In the genomic region with DNA sequence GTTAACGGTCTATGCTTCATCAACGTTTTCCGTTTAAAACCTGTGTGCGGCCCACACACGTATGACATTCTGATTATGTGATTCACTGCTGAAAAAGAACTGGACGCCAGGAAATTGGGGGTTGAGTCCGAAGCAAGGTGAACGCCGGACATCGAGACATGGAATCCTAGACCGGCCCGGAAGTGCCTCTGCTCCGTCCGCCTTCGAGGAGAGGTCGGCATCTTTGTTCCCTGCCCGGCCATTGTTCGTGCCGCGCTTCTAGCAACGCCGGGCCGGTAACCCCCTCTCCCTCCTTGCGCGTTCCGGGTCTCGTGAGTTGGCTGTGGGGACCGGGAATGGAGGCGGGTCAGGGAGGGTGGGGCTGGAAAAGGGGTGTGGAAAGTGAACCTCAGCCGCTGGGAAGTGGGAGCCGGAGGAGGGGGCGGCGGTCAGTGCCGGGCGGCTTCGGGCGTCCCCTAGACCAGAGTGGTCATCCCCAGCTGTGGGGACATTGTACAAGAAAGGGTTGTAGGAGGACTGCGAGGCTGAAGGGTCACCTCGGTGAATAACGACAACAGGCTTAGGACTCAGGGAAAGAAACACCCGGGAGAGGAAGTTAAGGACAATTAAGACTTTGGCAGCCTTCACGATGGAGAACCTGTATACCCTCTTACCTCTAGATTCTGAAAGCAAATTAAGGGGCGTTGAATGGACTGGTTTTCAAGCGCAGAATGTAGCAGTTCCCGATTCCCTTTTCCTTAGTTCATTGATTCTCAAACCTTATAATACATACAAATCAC, we compare ENCODE assay signal across 8 cellular contexts. TPM values are rescaled to one million over a fixed set of nuclear protein-coding genes. Genes with fewer than 3 reads are reported as not detected.
A peak's percentile ranks its signal among the peaks of the same experiment; 100 is the strongest.
DNase-seq lines count a peak whose midpoint lies in the region; ATAC-seq and TF ChIP-seq lines count a peak whose summit lies in the region.

A gene (plus strand): TSS at position 220 of the 779 bp plus-strand sequence. CDS start 1,810 bp downstream, outside the sequence.

- no peaks in the 10 kb centered on the region for H3K36me3 Mint-ChIP-seq in activated CD8-positive, alpha-beta T cell treated with anti-CD3 and anti-CD28 coated beads for 36 hours (ENCODE audit: low read depth)
- H3K36me3 Mint-ChIP-seq in mesothelial cell of epicardium = peaks cover 23% of the 10 kb centered on the region
- H3K36me3 Mint-ChIP-seq in stimulated activated naive CD8-positive, alpha-beta T cell treated with anti-CD3 and anti-CD28 coated beads, Interleukin-15, Interleukin-2, amounts not matched to agents 100 ng/mL and 50 ng/mL, for 24 hours (ENCODE audit: low read depth) = peaks cover 14% of the 10 kb centered on the region

- H3K4me3 ChIP-seq in epithelial cell of proximal tubule (ENCODE audit: low read depth, low read length) = peak within 1 kb of the TSS; percentile 70

- intact Hi-C loops in activated CD8-positive, alpha-beta T cell treated with anti-CD3 and anti-CD28 coated beads for 36 hours (cut with micrococcal nuclease) = no loop called here

- no peak for TF ChIP-seq CTCF in activated CD8-positive, alpha-beta T cell treated with anti-CD3 and anti-CD28 coated beads for 36 hours (IDR thresholded peaks at IDR 0.05)
- TF ChIP-seq CTCF in epithelial cell of proximal tubule (conservative IDR thresholded peaks at IDR 0.05; ENCODE audit: low read depth, low read length) (no peak), mesothelial cell of epicardium (IDR thresholded peaks at IDR 0.05; ENCODE audit: unreplicated experiment) (no peak)

- POLR2A ChIA-PET in activated CD8-positive, alpha-beta T cell treated with anti-CD3 and anti-CD28 coated beads for 36 hours (lab: Charles Lee) = no interaction called here

- H3K9me3 Mint-ChIP-seq in activated CD8-positive, alpha-beta T cell treated with anti-CD3 and anti-CD28 coated beads for 36 hours = peaks cover 2% of the 10 kb centered on the region
- H3K9me3 Mint-ChIP-seq in mesothelial cell of epicardium = no peaks in the 10 kb centered on the region
- H3K9me3 Mint-ChIP-seq in stimulated activated naive CD8-positive, alpha-beta T cell treated with anti-CD3 and anti-CD28 coated beads, Interleukin-15, Interleukin-2, amounts not matched to agents 100 ng/mL and 50 ng/mL, for 24 hours = peaks cover 3% of the 10 kb centered on the region

- H3K27me3 Mint-ChIP-seq in activated CD8-positive, alpha-beta T cell treated with anti-CD3 and anti-CD28 coated beads for 36 hours = peaks cover 37% of the 10 kb centered on the region
- peaks cover 28% of the 10 kb centered on the region for H3K27me3 Mint-ChIP-seq in mesothelial cell of epicardium (ENCODE audit: low read depth)
- H3K27me3 Mint-ChIP-seq in stimulated activated naive CD8-positive, alpha-beta T cell treated with anti-CD3 and anti-CD28 coated beads, Interleukin-15, Interleukin-2, amounts not matched to agents 100 ng/mL and 50 ng/mL, for 24 hours = peaks cover 51% of the 10 kb centered on the region

- ATAC-seq in GM19043 (IDR thresholded peaks at IDR 0.05; ENCODE audit: low read depth, unreplicated experiment) = peak; percentile 92
- peak; percentile 75 for ATAC-seq in HG03196 (IDR thresholded peaks at IDR 0.05; ENCODE audit: unreplicated experiment)
- peak; percentile 83 for ATAC-seq in activated CD8-positive, alpha-beta T cell treated with anti-CD3 and anti-CD28 coated beads for 36 hours

- peak; percentile 85 for DNase-seq in CD1c-positive myeloid dendritic cell (ENCODE audit: extremely low spot score)
- DNase-seq in NCI-H345 (lab: John Stamatoyannopoulos, UW) = peak; percentile 84
- DNase-seq in activated CD8-positive, alpha-beta T cell treated with anti-CD3 and anti-CD28 coated beads for 36 hours = peak; percentile 64
- DNase-seq in epithelial cell of proximal tubule (ENCODE audit: low read depth) = peak; percentile 61
- peak; percentile 48 to 62 for DNase-seq in mesothelial cell of epicardium (ENCODE audit: low spot score in 2 of 2, unreplicated experiment in 2 of 2)

- peak within 1 kb of the TSS; percentile 70 for H3K27ac Mint-ChIP-seq in activated CD8-positive, alpha-beta T cell treated with anti-CD3 and anti-CD28 coated beads for 36 hours
- peak within 1 kb of the TSS; percentile 98 for H3K27ac Mint-ChIP-seq in mesothelial cell of epicardium
- peak within 1 kb of the TSS; percentile 78 for H3K27ac Mint-ChIP-seq in stimulated activated naive CD8-positive, alpha-beta T cell treated with anti-CD3 and anti-CD28 coated beads, Interleukin-15, Interleukin-2, amounts not matched to agents 100 ng/mL and 50 ng/mL, for 24 hours

- CTCF ChIA-PET in activated CD8-positive, alpha-beta T cell treated with anti-CD3 and anti-CD28 coated beads for 36 hours (lab: Charles Lee) = interaction anchor here (1.6 kb wide), 1 partner anchor 131 kb away, joined by 6 read pairs; no protein-coding TSS in a partner anchor

- H3K4me3 Mint-ChIP-seq in activated CD8-positive, alpha-beta T cell treated with anti-CD3 and anti-CD28 coated beads for 36 hours = peak within 1 kb of the TSS; percentile 84
- H3K4me3 Mint-ChIP-seq in mesothelial cell of epicardium = peak within 1 kb of the TSS; percentile 92
- peak within 1 kb of the TSS; percentile 87 for H3K4me3 Mint-ChIP-seq in stimulated activated naive CD8-positive, alpha-beta T cell treated with anti-CD3 and anti-CD28 coated beads, Interleukin-15, Interleukin-2, amounts not matched to agents 100 ng/mL and 50 ng/mL, for 24 hours

- peaks cover 13% of the 10 kb centered on the region for H3K4me1 Mint-ChIP-seq in activated CD8-positive, alpha-beta T cell treated with anti-CD3 and anti-CD28 coated beads for 36 hours (ENCODE audit: low read depth)
- peaks cover 14% of the 10 kb centered on the region for H3K4me1 Mint-ChIP-seq in mesothelial cell of epicardium
- peaks cover 12% of the 10 kb centered on the region for H3K4me1 Mint-ChIP-seq in stimulated activated naive CD8-positive, alpha-beta T cell treated with anti-CD3 and anti-CD28 coated beads, Interleukin-15, Interleukin-2, amounts not matched to agents 100 ng/mL and 50 ng/mL, for 24 hours (ENCODE audit: low read depth)

RNA-seq across cellular contexts. Expression of the gene that starts here (rescaled TPM):
- total RNA-seq in activated CD8-positive, alpha-beta T cell treated with anti-CD3 and anti-CD28 coated beads for 36 hours = 1 to 10 TPM; 2.5 to 3.0 TPM
- total RNA-seq in epithelial cell of proximal tubule = 12.3 and 12.5 TPM in 2 replicates
- 25.5 to 29.6 TPM (median 27.9 TPM) in 3 replicates for total RNA-seq in mesothelial cell of epicardium

Comparison
In these comparisons a context has a peak if more than half of its experiments do, and no peak if none do; other contexts are left out.
1. Peak in every context shown above with its lines: DNase-seq, ATAC-seq and H3K4me3 ChIP-seq.